Comparison of ENCODE assay signal across 21 cellular contexts in genomic region chr1:28894785-28895184, GRCh38. TPM values are rescaled to one million over a fixed set of nuclear protein-coding genes. Genes with fewer than 3 reads are reported as not detected.
DNase-seq lines count a peak whose midpoint lies in the region; FAIRE-seq and TF ChIP-seq lines count a peak whose summit lies in the region.
"Had no signal": no experiment of that assay in that cellular context is flagged by ENCODE, and none has a peak within 500 bp of the region (broad histone marks: within the 10 kb centered on the region; RNA-seq: fewer than 3 reads in every experiment).

No MANE protein-coding gene starts in this region.

- H3K27ac ChIP-seq in A673 (ENCODE audit: low read depth, low read length, poor library complexity, severe bottlenecking) (peak overlapping the region; percentile 40), astrocyte (ENCODE audit: low read depth, low read length) (no peak overlapping the region), mesodermal cell (ENCODE audit: low read depth, low read length, severe bottlenecking) (peak overlapping the region; percentile 10), thyroid gland (no peak overlapping the region), esophagus squamous epithelium (no peak overlapping the region)
- H3K27ac ChIP-seq: A549, BLaER1, GM23248 had no signal

- DNase-seq in A673 (ENCODE audit: low spot score) (no peak), astrocyte (ENCODE audit: low read depth) (no peak), thyroid gland (peak; percentile 40 to 52), esophagus squamous epithelium (lab: John Stamatoyannopoulos, UW) (no peak), hippocampal formation (lab: John Stamatoyannopoulos, UW) (no peak)
- DNase-seq in activated CD4-positive, CD25-positive, alpha-beta regulatory T cell treated with anti-CD3 and anti-CD28 coated beads, Interleukin-2, amount 50 U/mL, for 72 hours: no peak
- DNase-seq: COR-L47, DMS153, DMS79, GDM1, GM23248 had no signal

- no TSS peak for BruUV-seq in A673 (replicated peaks; lab: Mats Ljungman, UMichigan)

- H3K9ac ChIP-seq in astrocyte (ENCODE audit: low read length): no peak overlapping the region
- H3K9ac ChIP-seq: BLaER1, GM23248 had no signal

- TF ChIP-seq CTCF in A673 (conservative IDR thresholded peaks at IDR 0.05; ENCODE audit: low read depth, low read length) (no peak), astrocyte (IDR thresholded peaks at IDR 0.05; ENCODE audit: insufficient read depth, low read depth, low read length) (no peak), thyroid gland (IDR thresholded peaks at IDR 0.05) (no peak), esophagus squamous epithelium (IDR thresholded peaks at IDR 0.05) (no peak)

- no peak overlapping the region for H3K4me2 ChIP-seq in astrocyte (ENCODE audit: low read length)
- H3K4me2 ChIP-seq: A549, BLaER1 had no signal

- H3K27ac Mint-ChIP-seq in astrocyte (ENCODE audit: unreplicated experiment): peak overlapping the region; percentile 19
- H3K27ac Mint-ChIP-seq: IgD-negative memory B cell had no signal

- peaks cover 64% of the 10 kb centered on the region for H3K4me1 ChIP-seq in A673 (ENCODE audit: insufficient read depth, low read length, poor library complexity, severe bottlenecking)
- no peaks in the 10 kb centered on the region for H3K4me1 ChIP-seq in astrocyte (ENCODE audit: insufficient read depth, low read length)
- H3K4me1 ChIP-seq in mesodermal cell (ENCODE audit: control insufficient read depth, insufficient read depth, low read length, poor library complexity, severe bottlenecking): peaks cover 2% of the 10 kb centered on the region
- H3K4me1 ChIP-seq in thyroid gland: peaks cover 0 to 12% of the 10 kb centered on the region in 2 donors
- H3K4me1 ChIP-seq in esophagus squamous epithelium: peaks cover 0 to 37% (median 7%) of the 10 kb centered on the region in 3 donors
- H3K4me1 ChIP-seq: A549, HAP-1 had no signal

- POLR2A ChIA-PET in A673 (lab: Charles Lee; ENCODE audit: low non-redundant PET): no interaction called here

- H3K9me3 Mint-ChIP-seq in astrocyte (ENCODE audit: unreplicated experiment): no peaks in the 10 kb centered on the region
- H3K9me3 Mint-ChIP-seq: CD14-positive monocyte; CD8-positive, alpha-beta memory T cell; IgD-negative memory B cell had no signal

- H3K4me3 ChIP-seq in A673 (ENCODE audit: low read depth, low read length, poor library complexity, severe bottlenecking) (no peak overlapping the region), astrocyte (ENCODE audit: insufficient read depth, low read depth, low read length) (no peak overlapping the region), mesodermal cell (ENCODE audit: extremely low read depth, insufficient read depth, low read length, poor library complexity, severe bottlenecking) (no peak overlapping the region), thyroid gland (replicated peaks in 1 of 3) (no peak overlapping the region), esophagus squamous epithelium (no peak overlapping the region)
- H3K4me3 ChIP-seq: A549, BLaER1, GM23248, HAP-1 had no signal

- H3K36me3 ChIP-seq in A673 (ENCODE audit: insufficient read depth, low read length, poor library complexity, severe bottlenecking) (peaks cover 23% of the 10 kb centered on the region), astrocyte (ENCODE audit: insufficient read depth, low read length) (no peaks in the 10 kb centered on the region), mesodermal cell (ENCODE audit: control insufficient read depth, insufficient read depth, low read length) (no peaks in the 10 kb centered on the region), thyroid gland (no peaks in the 10 kb centered on the region), esophagus squamous epithelium (peaks cover 0 to 24% (median 0%) of the 10 kb centered on the region in 3 donors)
- H3K36me3 ChIP-seq: HAP-1 had no signal

- intact Hi-C loops in A673 (cut with micrococcal nuclease; ENCODE audit: unreplicated experiment): loop anchor here (5.0 kb wide), 1 partner anchor 228 kb away; the partner anchor contains the start of gene TMEM200B
- intact Hi-C loops in thyroid gland (cut with DNase I): no loop called here
- intact Hi-C loops in esophagus squamous epithelium (cut with DNase I): no loop called here

- H3K36me3 Mint-ChIP-seq in astrocyte (ENCODE audit: low read depth, unreplicated experiment): peaks cover 9% of the 10 kb centered on the region

- TF ChIP-seq POLR2A in thyroid gland (IDR thresholded peaks at IDR 0.05): no peak
- TF ChIP-seq POLR2A in esophagus squamous epithelium (IDR thresholded peaks at IDR 0.05): no peak

- H4K20me1 ChIP-seq in astrocyte (ENCODE audit: insufficient read depth, low read length): no peaks in the 10 kb centered on the region

- no peaks in the 10 kb centered on the region for H3K4me1 Mint-ChIP-seq in astrocyte (ENCODE audit: low read depth, unreplicated experiment)

- no peaks in the 10 kb centered on the region for H3K79me2 ChIP-seq in astrocyte (ENCODE audit: insufficient read depth, low read length)

- H3K4me3 Mint-ChIP-seq in astrocyte (ENCODE audit: unreplicated experiment): no peak overlapping the region
- H3K4me3 Mint-ChIP-seq: CD14-positive monocyte; CD8-positive, alpha-beta memory T cell; IgD-negative memory B cell had no signal

- H3K9me3 ChIP-seq in A673 (ENCODE audit: low read depth, low read length, poor library complexity, severe bottlenecking) (no peaks in the 10 kb centered on the region), astrocyte (ENCODE audit: insufficient read depth, low read depth, low read length) (no peaks in the 10 kb centered on the region), mesodermal cell (ENCODE audit: control insufficient read depth, low read length) (no peaks in the 10 kb centered on the region), thyroid gland (no peaks in the 10 kb centered on the region), esophagus squamous epithelium (no peaks in the 10 kb centered on the region)
- H3K9me3 ChIP-seq: A549, BLaER1, HAP-1 had no signal

- CTCF ChIA-PET in A673 (lab: Charles Lee): interaction anchor here (1.5 to 2.4 kb wide), 2 partner anchors 10 to 138 kb away, joined by 8 to 12 read pairs; no protein-coding TSS in a partner anchor

- no peak for FAIRE-seq in astrocyte (lab: Jason Lieb, UNC)
- FAIRE-seq: A549, GM12892, GM18507, HepG2 had no signal

- no CpG with 5 or more reads among the region's 2 CpGs for WGBS in mesodermal cell (ENCODE audit: insufficient coverage in 2 of 2), 2 experiments
- WGBS in thyroid gland, 2 donors: 35 to 60% methylated on average over 2 of the region's 2 CpGs
- 71 to 80% methylated on average over 1 to 2 of the region's 2 CpGs for WGBS in esophagus squamous epithelium, 2 donors

- H3K27me3 ChIP-seq in A673 (replicated peaks; ENCODE audit: insufficient read depth, low read depth, low read length, poor library complexity) (no peaks in the 10 kb centered on the region), astrocyte (ENCODE audit: insufficient read depth, low read length) (peaks cover 4% of the 10 kb centered on the region), thyroid gland (no peaks in the 10 kb centered on the region), esophagus squamous epithelium (no peaks in the 10 kb centered on the region)
- H3K27me3 ChIP-seq: BLaER1 had no signal

- no peak overlapping the region for H2AFZ ChIP-seq in astrocyte (ENCODE audit: low read depth, low read length)
- H2AFZ ChIP-seq: GM23248 had no signal

- peaks cover 4% of the 10 kb centered on the region for H3K27me3 Mint-ChIP-seq in astrocyte (ENCODE audit: low read depth, unreplicated experiment)
- H3K27me3 Mint-ChIP-seq: CD8-positive, alpha-beta memory T cell; IgD-negative memory B cell had no signal

RNA-seq across cellular contexts. Expression of gene EPB41, which starts 19.6 kb away (rescaled TPM):
- 337 TPM in 2 replicates for total RNA-seq in A673 (2021)
- 13.9 and 14.2 TPM in 2 replicates for total RNA-seq in astrocyte
- 41.4 TPM for polyA plus RNA-seq in mesodermal cell (2013, experiment 1 of 2)
- 40.1 TPM for polyA plus RNA-seq in mesodermal cell (2013, experiment 2 of 2)
- total RNA-seq in thyroid gland: 100 to 1,000 TPM in 1 of 4 donors, 10 to 100 TPM in 3; 59.7 to 102 (median 80.2) TPM
- total RNA-seq in esophagus squamous epithelium: 10 to 100 TPM; 28.5 to 43.9 (median 41.8) TPM

Comparison
In these comparisons a context has a peak if more than half of its experiments do, and no peak if none do; other contexts are left out.
1. DNase-seq: peak in thyroid gland (2 of 2); none in A673 (single experiment), astrocyte (single experiment), esophagus squamous epithelium (single experiment), activated CD4-positive, CD25-positive, alpha-beta regulatory T cell treated with anti-CD3 and anti-CD28 coated beads, Interleukin-2, amount 50 U/mL, for 72 hours (single experiment) and hippocampal formation (0 of 2).
2. H3K27ac ChIP-seq: peak in A673 (single experiment) and mesodermal cell (single experiment); none in astrocyte (single experiment), thyroid gland (0 of 3) and esophagus squamous epithelium (0 of 4).